ENCODE assay signal across 19 cellular contexts in the genomic region with DNA sequence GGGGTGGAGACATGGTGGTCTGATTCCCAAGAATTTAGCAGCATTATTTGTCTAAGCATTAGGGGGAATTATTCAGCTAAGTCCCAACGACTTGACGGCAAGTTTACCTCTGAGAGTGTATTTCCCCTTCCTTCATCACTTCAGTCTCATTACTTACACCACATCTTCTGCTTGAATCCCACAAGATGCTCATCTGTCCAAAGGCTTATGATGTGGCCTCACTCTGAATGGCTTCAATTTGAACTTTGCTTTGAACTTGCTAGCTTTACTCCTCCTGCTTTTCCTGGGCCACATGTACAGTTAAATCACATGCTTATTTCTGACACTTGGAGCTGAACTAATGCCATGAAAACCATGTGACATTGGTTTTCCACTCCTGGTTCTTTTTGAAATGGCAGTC.
DNase-seq lines count a peak whose midpoint lies in the region; ATAC-seq and TF ChIP-seq lines count a peak whose summit lies in the region.
"Had no signal": no experiment of that assay in that cellular context is flagged by ENCODE, and none has a peak within 500 bp of the region (broad histone marks: within the 10 kb centered on the region; RNA-seq: fewer than 3 reads in every experiment).

No MANE protein-coding gene starts in this region.

- intact Hi-C loops in activated T-helper 1 cell treated with anti-CD3 and anti-CD28 coated beads, Interleukin-12 subunit alpha, Interleukin-12 subunit beta, Interleukin-2, Interleukin-4 antibody, amounts not matched to agents 30 ng/mL and 10 ng/mL and 1 ng/mL, durations not matched to agents 14 hours and 24 hours and 36 hours (cut with micrococcal nuclease), result no loop called here
- intact Hi-C loops in body of pancreas (cut with DNase I), result no loop called here

- H3K4me1 Mint-ChIP-seq in activated T-cell treated with anti-CD3 and anti-CD28 coated beads, Interleukin-2, amount 50 U/mL, for 72 hours (ENCODE audit: low read depth), result peaks cover 95% of the 10 kb centered on the region
- peaks cover 89% of the 10 kb centered on the region for H3K4me1 Mint-ChIP-seq in activated T-helper 1 cell treated with anti-CD3 and anti-CD28 coated beads, Interleukin-12 subunit alpha, Interleukin-12 subunit beta, Interleukin-2, Interleukin-4 antibody, amounts not matched to agents 30 ng/mL and 10 ng/mL and 1 ng/mL, durations not matched to agents 14 hours and 24 hours and 36 hours (ENCODE audit: low read depth)
- H3K4me1 Mint-ChIP-seq in stimulated activated effector memory CD8-positive, alpha-beta T cell treated with anti-CD3 and anti-CD28 coated beads, Interleukin-12 subunit alpha, Interleukin-12 subunit beta, amount 100 ng/mL, for 72 hours, result peaks cover 69% of the 10 kb centered on the region

- no peak overlapping the region for H3K27ac ChIP-seq in body of pancreas
- H3K27ac ChIP-seq: GM23248 had no signal

- no peak overlapping the region for H3K4me3 ChIP-seq in Jurkat, Clone E6-1 (ENCODE audit: low read length)
- no peak overlapping the region for H3K4me3 ChIP-seq in body of pancreas
- H3K4me3 ChIP-seq: GM23248, K562 had no signal

- peak overlapping the region; percentile 74 to 93 for H3K4me3 Mint-ChIP-seq in activated T-cell treated with anti-CD3 and anti-CD28 coated beads, Interleukin-2, amount 50 U/mL, for 72 hours
- peak overlapping the region; percentile 56 for H3K4me3 Mint-ChIP-seq in activated T-helper 1 cell treated with anti-CD3 and anti-CD28 coated beads, Interleukin-12 subunit alpha, Interleukin-12 subunit beta, Interleukin-2, Interleukin-4 antibody, amounts not matched to agents 30 ng/mL and 10 ng/mL and 1 ng/mL, durations not matched to agents 14 hours and 24 hours and 36 hours
- H3K4me3 Mint-ChIP-seq in stimulated activated effector memory CD8-positive, alpha-beta T cell treated with anti-CD3 and anti-CD28 coated beads, Interleukin-12 subunit alpha, Interleukin-12 subunit beta, amount 100 ng/mL, for 72 hours, result no peak overlapping the region

- TF ChIP-seq CTCF in body of pancreas (IDR thresholded peaks at IDR 0.05), result no peak

- peaks cover 5 to 6% of the 10 kb centered on the region in 2 donors for H3K36me3 Mint-ChIP-seq in activated T-cell treated with anti-CD3 and anti-CD28 coated beads, Interleukin-2, amount 50 U/mL, for 72 hours (ENCODE audit: insufficient read depth in 2 of 2)
- H3K36me3 Mint-ChIP-seq in activated T-helper 1 cell treated with anti-CD3 and anti-CD28 coated beads, Interleukin-12 subunit alpha, Interleukin-12 subunit beta, Interleukin-2, Interleukin-4 antibody, amounts not matched to agents 30 ng/mL and 10 ng/mL and 1 ng/mL, durations not matched to agents 14 hours and 24 hours and 36 hours (ENCODE audit: low read depth), result peaks cover 22% of the 10 kb centered on the region
- H3K36me3 Mint-ChIP-seq in stimulated activated effector memory CD8-positive, alpha-beta T cell treated with anti-CD3 and anti-CD28 coated beads, Interleukin-12 subunit alpha, Interleukin-12 subunit beta, amount 100 ng/mL, for 72 hours, result no peaks in the 10 kb centered on the region

- peaks cover 12% of the 10 kb centered on the region for H3K4me1 ChIP-seq in body of pancreas

- TF ChIP-seq POLR2A in body of pancreas (IDR thresholded peaks at IDR 0.05), result no peak

- WGBS in body of pancreas, 2 donors, result 87 to 89% methylated on average over 2 of the region's 2 CpGs

- ATAC-seq in activated T-cell treated with anti-CD3 and anti-CD28 coated beads, Interleukin-2, amount 50 U/mL, for 72 hours (replicated peaks in 1 of 2), result peak; percentile 61 to 67
- peak; percentile 46 for ATAC-seq in stimulated activated effector memory CD8-positive, alpha-beta T cell treated with anti-CD3 and anti-CD28 coated beads, Interleukin-12 subunit alpha, Interleukin-12 subunit beta, amount 100 ng/mL, for 72 hours
- ATAC-seq in HG02981 (IDR thresholded peaks at IDR 0.05; ENCODE audit: unreplicated experiment) (no peak), body of pancreas (no peak)
- ATAC-seq: HCT116, K562 had no signal

- H3K27me3 Mint-ChIP-seq in activated T-cell treated with anti-CD3 and anti-CD28 coated beads, Interleukin-2, amount 50 U/mL, for 72 hours (ENCODE audit: low read depth), result no peaks in the 10 kb centered on the region
- H3K27me3 Mint-ChIP-seq in activated T-helper 1 cell treated with anti-CD3 and anti-CD28 coated beads, Interleukin-12 subunit alpha, Interleukin-12 subunit beta, Interleukin-2, Interleukin-4 antibody, amounts not matched to agents 30 ng/mL and 10 ng/mL and 1 ng/mL, durations not matched to agents 14 hours and 24 hours and 36 hours (ENCODE audit: insufficient read depth), result no peaks in the 10 kb centered on the region

- H3K9me3 Mint-ChIP-seq in activated T-cell treated with anti-CD3 and anti-CD28 coated beads, Interleukin-2, amount 50 U/mL, for 72 hours, result peaks cover 1 to 9% of the 10 kb centered on the region in 2 donors
- H3K9me3 Mint-ChIP-seq in activated T-helper 1 cell treated with anti-CD3 and anti-CD28 coated beads, Interleukin-12 subunit alpha, Interleukin-12 subunit beta, Interleukin-2, Interleukin-4 antibody, amounts not matched to agents 30 ng/mL and 10 ng/mL and 1 ng/mL, durations not matched to agents 14 hours and 24 hours and 36 hours, result peaks cover 11% of the 10 kb centered on the region
- H3K9me3 Mint-ChIP-seq in stimulated activated effector memory CD8-positive, alpha-beta T cell treated with anti-CD3 and anti-CD28 coated beads, Interleukin-12 subunit alpha, Interleukin-12 subunit beta, amount 100 ng/mL, for 72 hours, result peaks cover 7% of the 10 kb centered on the region

- no peaks in the 10 kb centered on the region for H3K9me3 ChIP-seq in body of pancreas

- H3K27ac Mint-ChIP-seq in activated T-cell treated with anti-CD3 and anti-CD28 coated beads, Interleukin-2, amount 50 U/mL, for 72 hours, result peak overlapping the region; percentile 99
- peak overlapping the region; percentile 81 for H3K27ac Mint-ChIP-seq in activated T-helper 1 cell treated with anti-CD3 and anti-CD28 coated beads, Interleukin-12 subunit alpha, Interleukin-12 subunit beta, Interleukin-2, Interleukin-4 antibody, amounts not matched to agents 30 ng/mL and 10 ng/mL and 1 ng/mL, durations not matched to agents 14 hours and 24 hours and 36 hours
- no peak overlapping the region for H3K27ac Mint-ChIP-seq in stimulated activated effector memory CD8-positive, alpha-beta T cell treated with anti-CD3 and anti-CD28 coated beads, Interleukin-12 subunit alpha, Interleukin-12 subunit beta, amount 100 ng/mL, for 72 hours

- no peaks in the 10 kb centered on the region for H3K27me3 ChIP-seq in body of pancreas

- H3K36me3 ChIP-seq in body of pancreas (replicated peaks in 1 of 2; ENCODE audit: insufficient read depth in 1 of 2, low read depth in 2 of 2), result no peaks in the 10 kb centered on the region

- no peak for DNase-seq in activated T-cell treated with anti-CD3 and anti-CD28 coated beads, Interleukin-2, amount 50 U/mL, for 72 hours
- DNase-seq in activated T-cell treated with anti-CD3 and anti-CD28 coated beads for 4 hours, result no peak
- peak; percentile 80 for DNase-seq in Jurkat, Clone E6-1 (ENCODE audit: low read depth, low spot score)
- DNase-seq in activated T-helper 1 cell treated with anti-CD3 and anti-CD28 coated beads, Interleukin-12 subunit alpha, Interleukin-12 subunit beta, Interleukin-2, Interleukin-4 antibody, amounts not matched to agents 30 ng/mL and 10 ng/mL and 1 ng/mL, durations not matched to agents 14 hours and 24 hours and 36 hours (ENCODE audit: low spot score), result no peak
- peak in 1 of 2 donors; percentile 46 for DNase-seq in stimulated activated effector memory CD8-positive, alpha-beta T cell treated with anti-CD3 and anti-CD28 coated beads, Interleukin-12 subunit alpha, Interleukin-12 subunit beta, amount 100 ng/mL, for 72 hours (ENCODE audit: low spot score in 2 of 2)
- no peak for DNase-seq in body of pancreas
- DNase-seq: ACHN; AML-193; GM23248; MV-4-11; NCI-H1417 treated with DMSO at 0.1 percent for 48 hours; NCI-H2029; NCI-H2171 treated with DMSO at 0.1 percent for 48 hours; NCI-H446 treated with DMSO at 0.1 percent for 48 hours; NK-92 treated with Interleukin-12 subunit alpha and Interleukin-12 subunit beta, amount 100 ng/mL, for 24 hours; SHP77 had no signal

Comparison
In these comparisons a context has a peak if more than half of its experiments do, and no peak if none do; other contexts are left out.
1. ATAC-seq: peak in activated T-cell treated with anti-CD3 and anti-CD28 coated beads, Interleukin-2, amount 50 U/mL, for 72 hours (2 of 2) and stimulated activated effector memory CD8-positive, alpha-beta T cell treated with anti-CD3 and anti-CD28 coated beads, Interleukin-12 subunit alpha, Interleukin-12 subunit beta, amount 100 ng/mL, for 72 hours (single experiment); none in HG02981 (single experiment) and body of pancreas (single experiment).